Comparison of ENCODE assay signal across 20 cellular contexts in genomic region chr5:14362511-14362910, GRCh38.
"Had no signal": no experiment of that assay in that cellular context is flagged by ENCODE, and none has a peak within 500 bp of the region (broad histone marks: within the 10 kb centered on the region; RNA-seq: fewer than 3 reads in every experiment).

No MANE protein-coding gene starts in this region.

- H3K4me3 ChIP-seq: breast epithelium, dorsolateral prefrontal cortex, gastroesophageal sphincter, skin epidermis had no signal

- H3K27me3 ChIP-seq: breast epithelium, dorsolateral prefrontal cortex, gastroesophageal sphincter, neutrophil had no signal

- DNase-seq: activated CD4-positive, alpha-beta T cell treated with anti-CD3 and anti-CD28 coated beads for 1 hour; activated CD4-positive, alpha-beta T cell treated with anti-CD3 and anti-CD28 coated beads, Interleukin-2, amount 50 U/mL, for 48 hours; activated naive CD4-positive, alpha-beta T cell treated with Interleukin-2 at 50 U/mL for 16 hours; activated naive CD8-positive, alpha-beta T cell treated with anti-CD3 and anti-CD28 coated beads, Interleukin-2, amount 50 U/mL, for 24 hours; aorta; dorsolateral prefrontal cortex; erythroblast; left colon; natural killer cell; posterior cingulate gyrus; stimulated activated CD4-positive, alpha-beta T cell treated with anti-CD3 and anti-CD28 coated beads, Interleukin-4, amount 100 ng/mL, for 24 hours; stimulated activated naive CD4-positive, alpha-beta T cell treated with Interleukin-2 at 50 U/mL for 16 hours; substantia nigra had no signal

- H3K27ac ChIP-seq: breast epithelium, gastroesophageal sphincter, neutrophil, skin epidermis, VCaP had no signal

- H3K4me1 ChIP-seq: breast epithelium had no signal

- H3K27me3 Mint-ChIP-seq: activated naive CD8-positive, alpha-beta T cell treated with anti-CD3 and anti-CD28 coated beads, Interleukin-2, amount 50 U/mL, for 24 hours; activated T-helper 17 cell treated with anti-CD3 and anti-CD28 coated beads, Interleukin-2, amount 50 U/mL, for 72 hours; type B pancreatic cell had no signal

- H3K9me3 ChIP-seq: breast epithelium, gastroesophageal sphincter, neutrophil had no signal

- ATAC-seq: activated naive CD8-positive, alpha-beta T cell treated with anti-CD3 and anti-CD28 coated beads, Interleukin-2, amount 50 U/mL, for 24 hours; activated T-helper 17 cell treated with anti-CD3 and anti-CD28 coated beads, Interleukin-2, amount 50 U/mL, for 72 hours; gastroesophageal sphincter; left colon; natural killer cell had no signal

- H3K9me3 Mint-ChIP-seq: activated naive CD8-positive, alpha-beta T cell treated with anti-CD3 and anti-CD28 coated beads, Interleukin-2, amount 50 U/mL, for 24 hours; activated T-helper 17 cell treated with anti-CD3 and anti-CD28 coated beads, Interleukin-2, amount 50 U/mL, for 72 hours; natural killer cell; type B pancreatic cell had no signal

- H3K27ac Mint-ChIP-seq: activated naive CD8-positive, alpha-beta T cell treated with anti-CD3 and anti-CD28 coated beads, Interleukin-2, amount 50 U/mL, for 24 hours; activated T-helper 17 cell treated with anti-CD3 and anti-CD28 coated beads, Interleukin-2, amount 50 U/mL, for 72 hours; natural killer cell; type B pancreatic cell had no signal

- H3K4me3 Mint-ChIP-seq: activated naive CD8-positive, alpha-beta T cell treated with anti-CD3 and anti-CD28 coated beads, Interleukin-2, amount 50 U/mL, for 24 hours; activated T-helper 17 cell treated with anti-CD3 and anti-CD28 coated beads, Interleukin-2, amount 50 U/mL, for 72 hours; natural killer cell; type B pancreatic cell had no signal
